ENCODE assay signal across 21 cellular contexts in genomic region chr3:185711255-185711870, GRCh38.
A peak's percentile ranks its signal among the peaks of the same experiment; 100 is the strongest.
DNase-seq lines count a peak whose midpoint lies in the region; ATAC-seq, FAIRE-seq and TF ChIP-seq lines count a peak whose summit lies in the region.
"Had no signal": no experiment of that assay in that cellular context is flagged by ENCODE, and none has a peak within 500 bp of the region (broad histone marks: within the 10 kb centered on the region; RNA-seq: fewer than 3 reads in every experiment).

No MANE protein-coding gene starts in this region.

- no peak overlapping the region for H3K9ac ChIP-seq in kidney (ENCODE audit: low read length in 2 of 2)

- H3K9me3 Mint-ChIP-seq in neural crest cell: no peaks in the 10 kb centered on the region
- H3K9me3 Mint-ChIP-seq: activated CD8-positive, alpha-beta T cell treated with anti-CD3 and anti-CD28 coated beads for 36 hours had no signal

- ATAC-seq in Panc1: peak; percentile 44; the same call in 1 of the 2 replicates
- ATAC-seq: activated CD8-positive, alpha-beta T cell treated with anti-CD3 and anti-CD28 coated beads for 36 hours; esophagus mucosa; left ventricle myocardium superior had no signal

- peaks cover 40% of the 10 kb centered on the region for H3K4me1 Mint-ChIP-seq in neural crest cell

- POLR2A ChIA-PET in Panc1 (lab: Charles Lee): no interaction called here

- BruUV-seq in Panc1 (replicated peaks; lab: Mats Ljungman, UMichigan): no TSS peak

- no peak for FAIRE-seq in kidney (lab: Jason Lieb, UNC)

- H3K27ac ChIP-seq in Panc1 (ENCODE audit: low read length) (no peak overlapping the region), kidney (ENCODE audit: low read depth in 2 of 2, low read length in 2 of 2) (no peak overlapping the region)
- H3K27ac ChIP-seq: adrenal gland had no signal

- H3K36me3 ChIP-seq in Panc1 (ENCODE audit: control insufficient read depth, insufficient read depth, low read length): no peaks in the 10 kb centered on the region
- H3K36me3 ChIP-seq in kidney (ENCODE audit: control insufficient read depth in 1 of 2, insufficient read depth in 2 of 2, low read length in 2 of 2): no peaks in the 10 kb centered on the region
- H3K36me3 ChIP-seq: adrenal gland, BE2C had no signal

- H3K27me3 Mint-ChIP-seq in neural crest cell (ENCODE audit: low read depth): no peaks in the 10 kb centered on the region

- no peaks in the 10 kb centered on the region for H3K36me3 Mint-ChIP-seq in neural crest cell (ENCODE audit: low read depth)
- H3K36me3 Mint-ChIP-seq: naive B cell had no signal

- intact Hi-C loops in Panc1 (cut with micrococcal nuclease; ENCODE audit: unreplicated experiment) (no loop called here), kidney (cut with DNase I) (no loop called here)

- peak; percentile 49 for DNase-seq in EL
- no peak for DNase-seq in Panc1 (ENCODE audit: low read depth, low spot score)
- peak; percentile 50 for DNase-seq in epithelial cell of esophagus (ENCODE audit: low read depth)
- DNase-seq in neural crest cell (ENCODE audit: low read depth, low spot score): no peak
- no peak for DNase-seq in kidney
- DNase-seq in GM10266 (ENCODE audit: extremely low spot score): no peak
- no peak for DNase-seq in NCI-H1092 (lab: John Stamatoyannopoulos, UW)
- DNase-seq in SIG-M5 treated with dmso at 0.1 percent for 504 hours (lab: John Stamatoyannopoulos, UW; ENCODE audit: unreplicated experiment): no peak
- DNase-seq: activated CD8-positive, alpha-beta T cell treated with anti-CD3 and anti-CD28 coated beads for 36 hours; adrenal gland; BE2C; GOT3; hippocampal formation; left ventricle myocardium superior; MG63; naive B cell; NCI-H2029 treated with DMSO at 0.1 percent for 48 hours; NCI-H524 treated with DMSO at 0.1 percent for 48 hours; OCI-M1; retina had no signal

- H3K9me3 ChIP-seq in Panc1 (ENCODE audit: control insufficient read depth, insufficient read depth, low read depth, low read length) (no peaks in the 10 kb centered on the region), kidney (ENCODE audit: control insufficient read depth in 1 of 2, low read length in 2 of 2) (no peaks in the 10 kb centered on the region)
- H3K9me3 ChIP-seq: adrenal gland, BE2C, MG63 had no signal

- H3K27me3 ChIP-seq in Panc1 (ENCODE audit: control insufficient read depth, insufficient read depth, low read length): no peaks in the 10 kb centered on the region
- H3K27me3 ChIP-seq: adrenal gland, MG63 had no signal

- H3K27ac Mint-ChIP-seq in neural crest cell (ENCODE audit: unreplicated experiment): peak overlapping the region; percentile 89
- H3K27ac Mint-ChIP-seq: activated CD8-positive, alpha-beta T cell treated with anti-CD3 and anti-CD28 coated beads for 36 hours; naive B cell had no signal

- H3K4me3 Mint-ChIP-seq in neural crest cell: no peak overlapping the region
- H3K4me3 Mint-ChIP-seq: activated CD8-positive, alpha-beta T cell treated with anti-CD3 and anti-CD28 coated beads for 36 hours; naive B cell had no signal

- TF ChIP-seq CTCF in Panc1 (IDR thresholded peaks at IDR 0.05) (no peak), epithelial cell of esophagus (IDR thresholded peaks at IDR 0.05; ENCODE audit: insufficient read depth, low read depth, low read length, missing control alignments) (no peak), neural crest cell (conservative IDR thresholded peaks at IDR 0.05) (no peak), kidney (IDR thresholded peaks at IDR 0.05; ENCODE audit: borderline replicate concordance, extremely low read depth, insufficient read depth) (no peak), GM10266 (IDR thresholded peaks at IDR 0.05; ENCODE audit: control insufficient read depth, insufficient read depth, low read depth, missing control alignments) (no peak)

- CTCF ChIA-PET in Panc1 (lab: Charles Lee): interaction anchor here (0.5 kb wide), 1 partner anchor 86 kb away, joined by 3 read pairs; no protein-coding TSS in a partner anchor

- in situ Hi-C loops in Panc1 (cut with HindIII; ENCODE audit: low pct_unique_long_range_greater_than_20kb, low sequenced_read_pairs): no loop called here

- H3K4me1 ChIP-seq in Panc1 (ENCODE audit: control insufficient read depth, insufficient read depth, low read length): peaks cover 29% of the 10 kb centered on the region
- peaks cover 6 to 15% of the 10 kb centered on the region in 2 donors for H3K4me1 ChIP-seq in kidney (ENCODE audit: control insufficient read depth in 1 of 2, insufficient read depth in 1 of 2, low read depth in 1 of 2, low read length in 2 of 2)
- H3K4me1 ChIP-seq: BE2C had no signal

- H3K4me3 ChIP-seq in Panc1 (ENCODE audit: low read depth in 2 of 2, low read length in 2 of 2) (no peak overlapping the region), epithelial cell of esophagus (ENCODE audit: low read length) (no peak overlapping the region), kidney (ENCODE audit: low read length in 2 of 2) (no peak overlapping the region)
- H3K4me3 ChIP-seq: adrenal gland, MG63 had no signal

Comparison
In these comparisons a context has a peak if more than half of its experiments do, and no peak if none do; other contexts are left out.
1. DNase-seq: peak in EL (single experiment) and epithelial cell of esophagus (single experiment); none in Panc1 (single experiment), neural crest cell (single experiment), kidney (single experiment), GM10266 (single experiment), NCI-H1092 (single experiment) and SIG-M5 treated with dmso at 0.1 percent for 504 hours (single experiment).